ENCODE assay signal across 21 cellular contexts in genomic region chr4:21001490-21001889, GRCh38.
DNase-seq lines count a peak whose midpoint lies in the region; ATAC-seq, FAIRE-seq and TF ChIP-seq lines count a peak whose summit lies in the region.
"Had no signal": no experiment of that assay in that cellular context is flagged by ENCODE, and none has a peak within 500 bp of the region (broad histone marks: within the 10 kb centered on the region; RNA-seq: fewer than 3 reads in every experiment).

No MANE protein-coding gene starts in this region.

- H4K20me1 ChIP-seq in H1 (replicated peaks in 1 of 2; ENCODE audit: control insufficient read depth in 1 of 2, insufficient read depth in 2 of 2, low read length in 2 of 2) = no peaks in the 10 kb centered on the region

- no peak overlapping the region for H2BK12ac ChIP-seq in H1 (ENCODE audit: low read depth, low read length)

- H2BK5ac ChIP-seq in H1 (ENCODE audit: low read depth, low read length) = no peak overlapping the region

- no peak overlapping the region for H3K14ac ChIP-seq in H1 (ENCODE audit: insufficient read length)

- no peak for TF ChIP-seq RAD21 in H1 (IDR thresholded peaks at IDR 0.05 in 1 of 2, conservative IDR thresholded peaks at IDR 0.05 in 1 of 2; ENCODE audit: low read depth in 2 of 2, low read length in 2 of 2)

- H3K4me3 Mint-ChIP-seq in activated T-cell treated with anti-CD3 and anti-CD28 coated beads, Interleukin-2, amount 50 U/mL, for 4 hours = peak overlapping the region; percentile 32
- no peak overlapping the region for H3K4me3 Mint-ChIP-seq in stimulated activated effector memory CD8-positive, alpha-beta T cell treated with anti-CD3 and anti-CD28 coated beads, Interleukin-12 subunit alpha, Interleukin-12 subunit beta, amount 100 ng/mL, for 72 hours
- H3K4me3 Mint-ChIP-seq: B cell had no signal

- H2BK120ac ChIP-seq in H1 (replicated peaks; ENCODE audit: low read depth, low read length) = no peak overlapping the region

- no peaks in the 10 kb centered on the region for H3K36me3 ChIP-seq in H1 (ENCODE audit: control insufficient read depth in 2 of 4, insufficient read depth in 4 of 4, low read length in 3 of 4)
- H3K36me3 ChIP-seq: SJCRH30 had no signal

- TF ChIP-seq EP300 in H1 (IDR thresholded peaks at IDR 0.05; ENCODE audit: borderline replicate concordance in 1 of 2, low read depth in 2 of 2, low read length in 2 of 2) = no peak

- H4K8ac ChIP-seq in H1 (ENCODE audit: extremely low read depth, insufficient read depth, low read length) = no peak overlapping the region

- CTCF ChIA-PET in H1 (lab: Charles Lee; ENCODE audit: partially characterized antibody) = interaction anchor here (1.1 kb wide), 1 partner anchor 828 kb away, joined by 3 read pairs; no protein-coding TSS in a partner anchor

- H3K23me2 ChIP-seq in H1 (ENCODE audit: low read depth, low read length) = no peaks in the 10 kb centered on the region

- no peak overlapping the region for H4K91ac ChIP-seq in H1 (replicated peaks; ENCODE audit: insufficient read length, low read length)

- no peak overlapping the region for H2BK20ac ChIP-seq in H1 (ENCODE audit: low read length)

- H3K27me3 Mint-ChIP-seq in activated T-cell treated with anti-CD3 and anti-CD28 coated beads, Interleukin-2, amount 50 U/mL, for 4 hours (ENCODE audit: low read depth) = no peaks in the 10 kb centered on the region
- H3K27me3 Mint-ChIP-seq: B cell had no signal

- FAIRE-seq in H1 (lab: Jason Lieb, UNC) = no peak
- FAIRE-seq: GM12878 had no signal

- H3K23ac ChIP-seq in H1 (ENCODE audit: insufficient read length) = no peak overlapping the region

- no peaks in the 10 kb centered on the region for H3K9me3 ChIP-seq in H1 (ENCODE audit: insufficient read depth in 2 of 2, low read depth in 1 of 2, low read length in 1 of 2)
- H3K9me3 ChIP-seq: SJCRH30 had no signal

- no peak overlapping the region for H3K56ac ChIP-seq in H1 (replicated peaks; ENCODE audit: insufficient read length, low read depth, low read length)

- H3K27me3 ChIP-seq in H1 (replicated peaks in 1 of 4; ENCODE audit: control insufficient read depth in 3 of 4, extremely low read depth in 1 of 4, insufficient read depth in 3 of 4, low read length in 3 of 4) = no peaks in the 10 kb centered on the region
- H3K27me3 ChIP-seq: SJCRH30 had no signal

- H3K27ac Mint-ChIP-seq in stimulated activated effector memory CD8-positive, alpha-beta T cell treated with anti-CD3 and anti-CD28 coated beads, Interleukin-12 subunit alpha, Interleukin-12 subunit beta, amount 100 ng/mL, for 72 hours = peak overlapping the region; percentile 30
- H3K27ac Mint-ChIP-seq: B cell had no signal

- H2BK15ac ChIP-seq in H1 (ENCODE audit: low read length) = no peak overlapping the region

- no peak for DNase-seq in activated T-cell treated with anti-CD3 and anti-CD28 coated beads, Interleukin-2, amount 50 U/mL, for 4 hours
- DNase-seq in activated T-cell treated with anti-CD3 and anti-CD28 coated beads for 4 hours = no peak
- DNase-seq in NOMO-1 treated with DMSO at 0.1 percent for 48 hours (lab: John Stamatoyannopoulos, UW; ENCODE audit: unreplicated experiment) = peak; percentile 63
- no peak for DNase-seq in H1 (ENCODE audit: low read depth in 1 of 2, low spot score in 2 of 2)
- DNase-seq in stimulated activated effector memory CD8-positive, alpha-beta T cell treated with anti-CD3 and anti-CD28 coated beads, Interleukin-12 subunit alpha, Interleukin-12 subunit beta, amount 100 ng/mL, for 72 hours (ENCODE audit: low spot score in 2 of 2) = no peak
- DNase-seq in NCI-H2107 treated with DMSO at 0.1 percent for 48 hours (lab: John Stamatoyannopoulos, UW; ENCODE audit: unreplicated experiment) = no peak
- DNase-seq: 8988T, DMS53, EL, NCI-H1048, NCI-H1436, NCI-H1930, NCI-H2171 treated with DMSO at 0.1 percent for 48 hours, NCI-H510A treated with DMSO at 0.1 percent for 48 hours, NCI-H774, SJCRH30 had no signal

- H3K9ac ChIP-seq in H1 (replicated peaks in 1 of 4; ENCODE audit: extremely low read depth in 1 of 4, low read depth in 3 of 4, low read length in 3 of 4) = no peak overlapping the region

- H2AFZ ChIP-seq in H1 (ENCODE audit: low read length) = 0 out of 2 replicates have a peak overlapping the region, but pooled peaks have one; percentile 9

- H2AK5ac ChIP-seq in H1 (ENCODE audit: low read depth, low read length) = no peak overlapping the region

- no peak overlapping the region for H4K5ac ChIP-seq in H1 (ENCODE audit: insufficient read length, low read depth, low read length)

- no peak overlapping the region for H3K4me3 ChIP-seq in H1 (ENCODE audit: extremely low read depth in 1 of 4, insufficient read depth in 2 of 4, low read depth in 3 of 4, low read length in 4 of 4)
- H3K4me3 ChIP-seq: GM12878, SJCRH30 had no signal

- no peaks in the 10 kb centered on the region for H3K79me1 ChIP-seq in H1 (ENCODE audit: low read depth, low read length)

- no peak overlapping the region for H3K27ac ChIP-seq in H1 (ENCODE audit: low read depth, low read length)
- H3K27ac ChIP-seq: HL-60, SJCRH30 had no signal

- no peaks in the 10 kb centered on the region for H3K4me1 ChIP-seq in H1 (replicated peaks in 1 of 4; ENCODE audit: control insufficient read depth in 3 of 4, insufficient read depth in 4 of 4, low read length in 3 of 4)
- H3K4me1 ChIP-seq: SJCRH30 had no signal

- no peak overlapping the region for H3K18ac ChIP-seq in H1 (ENCODE audit: extremely low read depth, low read length)

- POLR2A ChIA-PET in H1 (lab: Charles Lee; ENCODE audit: partially characterized antibody) = no interaction called here

- H3K9me3 Mint-ChIP-seq in activated T-cell treated with anti-CD3 and anti-CD28 coated beads, Interleukin-2, amount 50 U/mL, for 4 hours = peaks cover 2% of the 10 kb centered on the region
- H3K9me3 Mint-ChIP-seq in stimulated activated effector memory CD8-positive, alpha-beta T cell treated with anti-CD3 and anti-CD28 coated beads, Interleukin-12 subunit alpha, Interleukin-12 subunit beta, amount 100 ng/mL, for 72 hours = peaks cover 7% of the 10 kb centered on the region

- no peak overlapping the region for H3K4ac ChIP-seq in H1 (replicated peaks; ENCODE audit: insufficient read length, low read depth, low read length)

- TF ChIP-seq CTCF in H1 (IDR thresholded peaks at IDR 0.05; ENCODE audit: control extremely low read depth in 1 of 3, insufficient read depth in 1 of 3, low read depth in 1 of 3, low read length in 3 of 3) = no peak

- H3K79me2 ChIP-seq in H1 (ENCODE audit: control insufficient read depth in 1 of 2, insufficient read depth in 2 of 2, low read length in 2 of 2) = no peaks in the 10 kb centered on the region

- H3K4me1 Mint-ChIP-seq in activated T-cell treated with anti-CD3 and anti-CD28 coated beads, Interleukin-2, amount 50 U/mL, for 4 hours (ENCODE audit: low read depth) = peaks cover 13% of the 10 kb centered on the region
- peaks cover 11% of the 10 kb centered on the region for H3K4me1 Mint-ChIP-seq in stimulated activated effector memory CD8-positive, alpha-beta T cell treated with anti-CD3 and anti-CD28 coated beads, Interleukin-12 subunit alpha, Interleukin-12 subunit beta, amount 100 ng/mL, for 72 hours
- H3K4me1 Mint-ChIP-seq: B cell had no signal

- no peak for ATAC-seq in activated T-cell treated with anti-CD3 and anti-CD28 coated beads, Interleukin-2, amount 50 U/mL, for 4 hours
- ATAC-seq in stimulated activated effector memory CD8-positive, alpha-beta T cell treated with anti-CD3 and anti-CD28 coated beads, Interleukin-12 subunit alpha, Interleukin-12 subunit beta, amount 100 ng/mL, for 72 hours = no peak
- ATAC-seq in HG03175 (IDR thresholded peaks at IDR 0.05; ENCODE audit: unreplicated experiment) (no peak), GM19463 (IDR thresholded peaks at IDR 0.05; ENCODE audit: unreplicated experiment) (no peak)
- ATAC-seq: GM12878 had no signal

- 93% methylated on average over 4 of the region's 4 CpGs; no CpG with 5 or more reads in 1 of the 2 experiments for WGBS in H1 (ENCODE audit: extremely low coverage in 1 of 2, insufficient coverage in 1 of 2, insufficient read length in 1 of 2, insufficient replicate concordance in 2 of 2, low coverage in 1 of 2, low lambda C conversion rate in 2 of 2, missing lambda C conversion rate in 1 of 2), 2 experiments

- H3K36me3 Mint-ChIP-seq in activated T-cell treated with anti-CD3 and anti-CD28 coated beads, Interleukin-2, amount 50 U/mL, for 4 hours (ENCODE audit: insufficient read depth) = no peaks in the 10 kb centered on the region
- no peaks in the 10 kb centered on the region for H3K36me3 Mint-ChIP-seq in stimulated activated effector memory CD8-positive, alpha-beta T cell treated with anti-CD3 and anti-CD28 coated beads, Interleukin-12 subunit alpha, Interleukin-12 subunit beta, amount 100 ng/mL, for 72 hours

- H3K4me2 ChIP-seq in H1 (ENCODE audit: insufficient read depth in 1 of 2, low read depth in 2 of 2, low read length in 2 of 2) = no peak overlapping the region

- no peak for TF ChIP-seq POLR2A in H1 (IDR thresholded peaks at IDR 0.05; ENCODE audit: control extremely low read depth in 1 of 2, low read depth in 2 of 2, low read length in 2 of 2)

TF ChIP-seq in H1, 55 proteins besides CTCF, POLR2A, EP300 and RAD21:
- no peak for TF ChIP-seq TCF12 (IDR thresholded peaks at IDR 0.05; ENCODE audit: low read depth, low read length)
- no peak for TF ChIP-seq SP4 (IDR thresholded peaks at IDR 0.05; ENCODE audit: low read length)
- TF ChIP-seq ASH2L (IDR thresholded peaks at IDR 0.05; ENCODE audit: low read length) = no peak
- TF ChIP-seq ATF3 (IDR thresholded peaks at IDR 0.05; ENCODE audit: insufficient read depth, low read depth, low read length) = no peak
- TF ChIP-seq MAFK (IDR thresholded peaks at IDR 0.05; ENCODE audit: low read depth, low read length) = no peak
- no peak for TF ChIP-seq YY1 (IDR thresholded peaks at IDR 0.05; ENCODE audit: low read depth, low read length)
- TF ChIP-seq SUZ12 (IDR thresholded peaks at IDR 0.05; ENCODE audit: low read length) = no peak
- TF ChIP-seq GTF2F1 (IDR thresholded peaks at IDR 0.05; ENCODE audit: borderline replicate concordance, low read depth, low read length) = no peak
- no peak for TF ChIP-seq CBX5 (IDR thresholded peaks at IDR 0.05; ENCODE audit: low read depth, low read length)
